Comparison of ENCODE assay signal across 8 cellular contexts in genomic region chr2:196758474-196759377, GRCh38. TPM values are rescaled to one million over a fixed set of nuclear protein-coding genes. Genes with fewer than 3 reads are reported as not detected.
A peak's percentile ranks its signal among the peaks of the same experiment; 100 is the strongest.
DNase-seq lines count a peak whose midpoint lies in the region; ATAC-seq, FAIRE-seq and TF ChIP-seq lines count a peak whose summit lies in the region.
"Had no signal": no experiment of that assay in that cellular context is flagged by ENCODE, and none has a peak within 500 bp of the region (broad histone marks: within the 10 kb centered on the region; RNA-seq: fewer than 3 reads in every experiment).

No MANE protein-coding gene starts in this region.

- H3K9me3 Mint-ChIP-seq in WTC11: peaks cover 35% of the 10 kb centered on the region

- H3K27ac ChIP-seq in parathyroid adenoma: no peak overlapping the region

- DNase-seq in NCI-H2227 (lab: John Stamatoyannopoulos, UW; ENCODE audit: unreplicated experiment) (peak; percentile 22), WTC11 (ENCODE audit: low spot score) (no peak), T-helper 9 cell (no peak)
- DNase-seq in stimulated activated CD4-positive, alpha-beta T cell treated with anti-CD3 and anti-CD28 coated beads, Interleukin-2, amount 100 ng/mL, for 48 hours: no peak

- H3K36me3 Mint-ChIP-seq in WTC11: peaks cover 54% of the 10 kb centered on the region

- H3K4me3 Mint-ChIP-seq in WTC11: no peak overlapping the region
- H3K4me3 Mint-ChIP-seq: IgD-negative memory B cell had no signal

- H3K4me1 Mint-ChIP-seq in WTC11: no peaks in the 10 kb centered on the region
- H3K4me1 Mint-ChIP-seq: IgD-negative memory B cell had no signal

- H3K9me3 ChIP-seq in parathyroid adenoma (ENCODE audit: control insufficient read depth, low read length): no peaks in the 10 kb centered on the region

- no peaks in the 10 kb centered on the region for H3K27me3 ChIP-seq in parathyroid adenoma (ENCODE audit: control insufficient read depth, insufficient read depth, low read length)

- POLR2A ChIA-PET in WTC11 (lab: Charles Lee): no interaction called here

- H3K79me2 ChIP-seq in parathyroid adenoma: no peaks in the 10 kb centered on the region

- no peaks in the 10 kb centered on the region for H3K4me1 ChIP-seq in parathyroid adenoma

- H3K27me3 Mint-ChIP-seq in WTC11 (ENCODE audit: low read depth): no peaks in the 10 kb centered on the region; the same call in 1 of the 2 replicates
- H3K27me3 Mint-ChIP-seq: IgD-negative memory B cell had no signal

- H3K36me3 ChIP-seq in parathyroid adenoma (ENCODE audit: control insufficient read depth, insufficient read depth, low read length): no peaks in the 10 kb centered on the region

- H2AFZ ChIP-seq in parathyroid adenoma: no peak overlapping the region

- no peak overlapping the region for H3K9ac ChIP-seq in parathyroid adenoma

- no peak overlapping the region for H3K4me3 ChIP-seq in parathyroid adenoma (ENCODE audit: low read depth, low read length)

- TF ChIP-seq CTCF in parathyroid adenoma (IDR thresholded peaks at IDR 0.05) (peak; percentile 23), WTC11 (IDR thresholded peaks at IDR 0.05) (no peak)

- ATAC-seq in WTC11: no peak

- no peak overlapping the region for H3K27ac Mint-ChIP-seq in WTC11

- CTCF ChIA-PET in WTC11 (lab: Charles Lee): interaction anchor here (0.7 to 1.5 kb wide), 4 partner anchors 8 to 53 kb away, joined by 3 to 10 read pairs (median 4); no protein-coding TSS in a partner anchor

- FAIRE-seq in G401.6 (lab: Jason Lieb, UNC): peak; percentile 17
- peak; percentile 63 for FAIRE-seq in endometrium (lab: Jason Lieb, UNC)

- no peak overlapping the region for H3K4me2 ChIP-seq in parathyroid adenoma (ENCODE audit: low read length)

TF ChIP-seq in WTC11, 78 proteins besides CTCF, POLR2A, EP300 and RAD21:
- TF ChIP-seq, protein P1, sequence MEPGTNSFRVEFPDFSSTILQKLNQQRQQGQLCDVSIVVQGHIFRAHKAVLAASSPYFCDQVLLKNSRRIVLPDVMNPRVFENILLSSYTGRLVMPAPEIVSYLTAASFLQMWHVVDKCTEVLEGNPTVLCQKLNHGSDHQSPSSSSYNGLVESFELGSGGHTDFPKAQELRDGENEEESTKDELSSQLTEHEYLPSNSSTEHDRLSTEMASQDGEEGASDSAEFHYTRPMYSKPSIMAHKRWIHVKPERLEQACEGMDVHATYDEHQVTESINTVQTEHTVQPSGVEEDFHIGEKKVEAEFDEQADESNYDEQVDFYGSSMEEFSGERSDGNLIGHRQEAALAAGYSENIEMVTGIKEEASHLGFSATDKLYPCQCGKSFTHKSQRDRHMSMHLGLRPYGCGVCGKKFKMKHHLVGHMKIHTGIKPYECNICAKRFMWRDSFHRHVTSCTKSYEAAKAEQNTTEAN (CRISPR knock-in tag; IDR thresholded peaks at IDR 0.05): no peak
- TF ChIP-seq ZNF317 (CRISPR knock-in tag; IDR thresholded peaks at IDR 0.05; ENCODE audit: borderline replicate concordance, low read depth) (no peak), NR1H2 (CRISPR knock-in tag; IDR thresholded peaks at IDR 0.05) (no peak), ZNF219 (CRISPR knock-in tag; IDR thresholded peaks at IDR 0.05; ENCODE audit: borderline replicate concordance) (no peak), SMAD4 (CRISPR knock-in tag; IDR thresholded peaks at IDR 0.05) (no peak)
TF ChIP-seq in WTC11: peak in this region for 0.

RNA-seq across cellular contexts. Expression of gene GTF3C3, which starts 40.8 kb away (rescaled TPM):
- total RNA-seq in WTC11 (2021): 43.3 to 54.7 TPM (median 49.2 TPM) in 3 replicates

RNA-seq across cellular contexts. Expression of gene C2orf66, which starts 50.4 kb away (rescaled TPM):
- total RNA-seq in WTC11 (2021): not detected in 3 replicates
